In the genomic region with DNA sequence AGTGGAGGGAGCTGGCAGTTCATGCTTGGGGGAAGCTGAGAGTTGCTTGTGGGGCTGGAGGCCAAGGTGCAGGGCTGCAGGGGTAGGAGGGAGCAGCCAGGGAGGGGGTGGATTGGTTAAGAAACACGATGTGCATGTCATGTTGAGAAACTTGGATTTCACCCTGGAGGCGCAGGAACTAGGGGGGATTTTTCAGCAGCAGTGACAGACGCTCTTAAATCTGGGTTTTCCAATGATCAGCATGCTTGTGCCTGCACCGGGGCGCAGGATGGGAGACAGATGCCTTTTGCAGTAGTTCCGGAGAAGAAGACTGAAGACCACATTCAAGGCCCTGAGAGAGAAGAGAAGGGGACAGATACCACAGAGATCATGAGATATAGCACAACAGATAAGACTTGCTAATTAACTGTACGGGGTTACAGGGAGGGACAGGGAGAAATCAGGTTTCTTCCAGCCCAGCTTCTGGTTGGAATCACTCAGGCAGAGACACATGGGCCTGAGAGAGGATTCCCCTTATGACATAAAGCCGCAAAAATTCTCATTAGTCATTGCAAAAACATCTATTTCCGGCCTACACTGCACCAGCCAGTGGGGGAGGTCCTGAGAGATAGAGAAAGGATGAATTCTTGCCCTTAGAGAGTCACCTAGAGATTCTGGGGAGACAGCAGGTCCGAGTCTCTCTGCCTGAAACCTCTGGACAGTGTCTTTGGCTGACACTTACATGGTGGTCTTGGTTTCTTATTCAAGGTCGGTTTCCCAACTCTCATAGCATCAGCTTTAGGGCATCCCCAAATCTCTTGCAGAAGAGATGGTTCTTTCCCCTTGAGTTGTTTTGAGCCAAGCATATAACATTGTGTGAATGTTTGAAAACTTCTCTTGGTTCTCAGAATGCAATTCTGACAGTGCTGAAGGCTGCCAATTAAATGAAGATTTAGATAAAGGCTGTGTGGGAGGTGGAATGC, we compare ENCODE assay signal across 9 cellular contexts. TPM values are rescaled to one million over a fixed set of nuclear protein-coding genes. Genes with fewer than 3 reads are reported as not detected.
DNase-seq lines count a peak whose midpoint lies in the region; ATAC-seq, FAIRE-seq and TF ChIP-seq lines count a peak whose summit lies in the region.
"Had no signal": no experiment of that assay in that cellular context is flagged by ENCODE, and none has a peak within 500 bp of the region (broad histone marks: within the 10 kb centered on the region; RNA-seq: fewer than 3 reads in every experiment).

No MANE protein-coding gene starts in this region.

- no peak overlapping the region for H3K4me2 ChIP-seq in DND-41 (ENCODE audit: insufficient read depth, low read length)
- H3K4me2 ChIP-seq in neural progenitor cell: no peak overlapping the region

- H3K4me1 ChIP-seq in DND-41 (ENCODE audit: insufficient read depth, low read length) (peaks cover 27% of the 10 kb centered on the region), HUES48 (ENCODE audit: control insufficient read depth, insufficient read depth, low read length) (peaks cover 10% of the 10 kb centered on the region; the same call in 1 of the 2 replicates), foreskin keratinocyte (peaks cover 75% of the 10 kb centered on the region), neural progenitor cell (no peaks in the 10 kb centered on the region)

- peaks cover 15% of the 10 kb centered on the region for H3K36me3 Mint-ChIP-seq in activated CD8-positive, alpha-beta T cell treated with anti-CD3 and anti-CD28 coated beads, Interleukin-2, amount 10 ng/mL, durations not matched to agents 7 days and 5 days (ENCODE audit: low read depth)
- no peaks in the 10 kb centered on the region for H3K36me3 Mint-ChIP-seq in neural progenitor cell

- H4K20me1 ChIP-seq in DND-41 (ENCODE audit: insufficient read depth, low read length) (no peaks in the 10 kb centered on the region), neural progenitor cell (ENCODE audit: low read depth) (no peaks in the 10 kb centered on the region)

- H3K27me3 ChIP-seq in DND-41 (ENCODE audit: insufficient read depth, low read length, poor library complexity) (peaks cover 5% of the 10 kb centered on the region), HUES48 (ENCODE audit: control insufficient read depth, insufficient read depth, low read length) (no peaks in the 10 kb centered on the region), foreskin keratinocyte (no peaks in the 10 kb centered on the region), neural progenitor cell (no peaks in the 10 kb centered on the region)

- no peak overlapping the region for H3K27ac ChIP-seq in DND-41 (ENCODE audit: low read length)
- peak overlapping the region; percentile 73 for H3K27ac ChIP-seq in HUES48 (ENCODE audit: low read depth, low read length)
- peak overlapping the region; percentile 70 for H3K27ac ChIP-seq in foreskin keratinocyte
- H3K27ac ChIP-seq in neural progenitor cell: no peak overlapping the region

- H3K79me2 ChIP-seq in DND-41 (ENCODE audit: insufficient read depth, low read length) (no peaks in the 10 kb centered on the region), neural progenitor cell (ENCODE audit: low read depth) (no peaks in the 10 kb centered on the region)

- peak overlapping the region; percentile 44 for H3K4me3 Mint-ChIP-seq in activated CD8-positive, alpha-beta T cell treated with anti-CD3 and anti-CD28 coated beads, Interleukin-2, amount 10 ng/mL, durations not matched to agents 7 days and 5 days
- H3K4me3 Mint-ChIP-seq in neural progenitor cell: no peak overlapping the region

- POLR2A ChIA-PET in activated CD8-positive, alpha-beta T cell treated with anti-CD3 and anti-CD28 coated beads, Interleukin-2, amount 10 ng/mL, durations not matched to agents 7 days and 5 days (lab: Charles Lee): interaction anchor here (1.1 to 2.2 kb wide), 2 partner anchors 9 kb away, joined by 6 to 8 read pairs; no protein-coding TSS in a partner anchor

- no peaks in the 10 kb centered on the region for H3K27me3 Mint-ChIP-seq in activated CD8-positive, alpha-beta T cell treated with anti-CD3 and anti-CD28 coated beads, Interleukin-2, amount 10 ng/mL, durations not matched to agents 7 days and 5 days (ENCODE audit: low read depth)
- H3K27me3 Mint-ChIP-seq in neural progenitor cell (ENCODE audit: insufficient read depth, low read depth): no peaks in the 10 kb centered on the region

- no peak for FAIRE-seq in D721Med (lab: Jason Lieb, UNC)

- H2AFZ ChIP-seq in DND-41 (ENCODE audit: low read depth, low read length) (no peak overlapping the region), neural progenitor cell (replicated peaks) (no peak overlapping the region)

- H3K4me3 ChIP-seq in DND-41 (ENCODE audit: low read depth in 1 of 2, low read length in 2 of 2) (no peak overlapping the region), HUES48 (ENCODE audit: low read depth, low read length) (no peak overlapping the region), neural progenitor cell (no peak overlapping the region)

- TF ChIP-seq CTCF in DND-41 (IDR thresholded peaks at IDR 0.05; ENCODE audit: borderline replicate concordance, extremely low read depth, low read length, poor library complexity, severe bottlenecking) (no peak), foreskin keratinocyte (conservative IDR thresholded peaks at IDR 0.05) (no peak), neural progenitor cell (IDR thresholded peaks at IDR 0.05) (no peak), D721Med (IDR thresholded peaks at IDR 0.05; ENCODE audit: insufficient read depth, missing control alignments) (no peak)

- H3K36me3 ChIP-seq in DND-41 (ENCODE audit: insufficient read depth, low read length) (no peaks in the 10 kb centered on the region), HUES48 (ENCODE audit: control insufficient read depth, insufficient read depth, low read length) (no peaks in the 10 kb centered on the region), neural progenitor cell (no peaks in the 10 kb centered on the region)

- H3K9me3 ChIP-seq in DND-41 (ENCODE audit: insufficient read depth, low read length, severe bottlenecking) (no peaks in the 10 kb centered on the region), HUES48 (ENCODE audit: control insufficient read depth, insufficient read depth, low read length) (no peaks in the 10 kb centered on the region), neural progenitor cell (ENCODE audit: low read depth) (no peaks in the 10 kb centered on the region)

- H3K27ac Mint-ChIP-seq in activated CD8-positive, alpha-beta T cell treated with anti-CD3 and anti-CD28 coated beads, Interleukin-2, amount 10 ng/mL, durations not matched to agents 7 days and 5 days: peak overlapping the region; percentile 98
- H3K27ac Mint-ChIP-seq in neural progenitor cell: no peak overlapping the region

- no peaks in the 10 kb centered on the region for H3K9me3 Mint-ChIP-seq in activated CD8-positive, alpha-beta T cell treated with anti-CD3 and anti-CD28 coated beads, Interleukin-2, amount 10 ng/mL, durations not matched to agents 7 days and 5 days (ENCODE audit: insufficient read depth)
- H3K9me3 Mint-ChIP-seq in neural progenitor cell: no peaks in the 10 kb centered on the region

- CTCF ChIA-PET in activated CD8-positive, alpha-beta T cell treated with anti-CD3 and anti-CD28 coated beads, Interleukin-2, amount 10 ng/mL, durations not matched to agents 7 days and 5 days (lab: Charles Lee): interaction anchor here (1.0 to 9.6 kb wide), 4 partner anchors 12 to 23 kb away, joined by 4 to 98 read pairs (median 14); no protein-coding TSS in a partner anchor

- peaks cover 96% of the 10 kb centered on the region for H3K4me1 Mint-ChIP-seq in activated CD8-positive, alpha-beta T cell treated with anti-CD3 and anti-CD28 coated beads, Interleukin-2, amount 10 ng/mL, durations not matched to agents 7 days and 5 days (ENCODE audit: low read depth)
- H3K4me1 Mint-ChIP-seq in neural progenitor cell: peaks cover 11% of the 10 kb centered on the region

- peak; percentile 19 for DNase-seq in DND-41
- DNase-seq in activated CD8-positive, alpha-beta T cell treated with anti-CD3 and anti-CD28 coated beads, Interleukin-2, amount 10 ng/mL, durations not matched to agents 7 days and 5 days: peak; percentile 67
- DNase-seq in foreskin keratinocyte: peak; percentile 85 to 94
- DNase-seq in stimulated activated CD4-positive, alpha-beta T cell treated with anti-CD3 and anti-CD28 coated beads, Interleukin-4, amount 100 ng/mL, for 1 hour: peak; percentile 28
- DNase-seq in neural progenitor cell (ENCODE audit: low spot score): no peak
- no peak for DNase-seq in D721Med (ENCODE audit: insufficient read length, low spot score)

- H3F3A ChIP-seq in neural progenitor cell (ENCODE audit: low read depth): no peaks in the 10 kb centered on the region

- peak; percentile 60 for ATAC-seq in DND-41 (ENCODE audit: insufficient read depth, low read depth)
- peak; percentile 72 for ATAC-seq in GM21528 (IDR thresholded peaks at IDR 0.05; ENCODE audit: low FRiP score, unreplicated experiment)
- ATAC-seq in activated CD8-positive, alpha-beta T cell treated with anti-CD3 and anti-CD28 coated beads, Interleukin-2, amount 10 ng/mL, durations not matched to agents 7 days and 5 days: peak; percentile 51
- peak; percentile 93 for ATAC-seq in foreskin keratinocyte

- H3K9ac ChIP-seq in DND-41 (ENCODE audit: low read depth, low read length): no peak overlapping the region
- H3K9ac ChIP-seq in HUES48 (ENCODE audit: low read depth, low read length): no peak overlapping the region
- no peak overlapping the region for H3K9ac ChIP-seq in neural progenitor cell

RNA-seq across cellular contexts. Expression of gene CDH13, which starts 27.1 kb away (rescaled TPM):
- total RNA-seq in activated CD8-positive, alpha-beta T cell treated with anti-CD3 and anti-CD28 coated beads, Interleukin-2, amount 10 ng/mL, durations not matched to agents 7 days and 5 days: not detected
- total RNA-seq in foreskin keratinocyte (88.5 and 93.3 TPM in 2 replicates), neural progenitor cell (ENCODE audit: low replicate concordance) (3.0 and 3.2 TPM in 2 replicates)
- 19.7 and 27.3 TPM in 2 replicates for polyA plus RNA-seq in foreskin keratinocyte
- total RNA-seq: T-helper 1 cell treated with Interleukin-12 subunit alpha and Interleukin-12 subunit beta and Interleukin-4 antibody, amounts not matched to agents 30 ng/mL and 1 ng/mL, for 36 hours had no signal

Comparison
In these comparisons a context has a peak if more than half of its experiments do, and no peak if none do; other contexts are left out.
1. DNase-seq: peak in DND-41 (single experiment), activated CD8-positive, alpha-beta T cell treated with anti-CD3 and anti-CD28 coated beads, Interleukin-2, amount 10 ng/mL, durations not matched to agents 7 days and 5 days (single experiment), foreskin keratinocyte (2 of 2) and stimulated activated CD4-positive, alpha-beta T cell treated with anti-CD3 and anti-CD28 coated beads, Interleukin-4, amount 100 ng/mL, for 1 hour (single experiment); none in neural progenitor cell (single experiment) and D721Med (single experiment).
2. H3K27ac ChIP-seq: peak in HUES48 (single experiment) and foreskin keratinocyte (single experiment); none in DND-41 (single experiment) and neural progenitor cell (single experiment).
3. RNA of gene CDH13, which starts 27.1 kb away (total RNA-seq): 88.5 to 93.3 TPM in foreskin keratinocyte; 3.0 to 3.2 TPM in neural progenitor cell and not detected in activated CD8-positive, alpha-beta T cell treated with anti-CD3 and anti-CD28 coated beads, Interleukin-2, amount 10 ng/mL, durations not matched to agents 7 days and 5 days; every median in the first group is over 10 times any median in the second.
4. Peak in every context shown above with its lines, with median percentiles within 50 percentile points of each other: ATAC-seq.